In the genomic region with DNA sequence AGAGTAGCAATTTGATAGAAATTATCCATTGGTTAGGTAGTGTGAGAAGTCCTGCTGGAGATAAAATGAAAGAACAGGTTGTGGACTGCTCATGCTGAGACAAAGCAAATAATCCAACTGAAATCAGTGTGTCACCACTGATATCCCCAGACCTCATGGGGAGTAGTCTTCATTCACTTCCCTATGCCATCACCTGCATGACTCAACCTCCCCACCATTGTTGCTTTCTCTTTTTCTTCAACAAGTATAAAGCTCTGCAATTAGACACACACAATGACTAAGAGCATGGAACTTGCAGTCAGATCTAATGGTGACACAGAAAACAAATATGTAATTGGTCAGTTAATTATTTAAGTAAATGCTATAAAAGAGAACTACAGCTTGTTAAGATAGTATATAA, we compare ENCODE assay signal across 26 cellular contexts.
"Had no signal": no experiment of that assay in that cellular context is flagged by ENCODE, and none has a peak within 500 bp of the region (broad histone marks: within the 10 kb centered on the region; RNA-seq: fewer than 3 reads in every experiment).

No MANE protein-coding gene starts in this region.

- ATAC-seq: activated T-cell treated with anti-CD3 and anti-CD28 coated beads, Interleukin-2, amount 50 U/mL, for 4 hours; left colon; mucosa of descending colon; psoas muscle; right cardiac atrium; WTC11 had no signal

- H3K36me3 Mint-ChIP-seq: activated naive CD8-positive, alpha-beta T cell; memory B cell; WTC11 had no signal

- H3K4me3 Mint-ChIP-seq: activated naive CD8-positive, alpha-beta T cell; activated T-cell treated with anti-CD3 and anti-CD28 coated beads, Interleukin-2, amount 50 U/mL, for 4 hours; memory B cell; nephron progenitor cell; WTC11 had no signal

- H3K27ac Mint-ChIP-seq: activated naive CD8-positive, alpha-beta T cell; activated T-helper 2 cell treated with anti-CD3 and anti-CD28 coated beads, Interferon-gamma antibody, Interleukin-2, Interleukin-4, amounts not matched to agents 10 μg/mL and 5 μg/mL and 100 μg/mL, durations not matched to agents 14 hours and 24 hours and 36 hours; memory B cell; nephron progenitor cell; WTC11 had no signal

- H3K9me3 Mint-ChIP-seq: nephron progenitor cell had no signal

- H3K27me3 Mint-ChIP-seq: activated naive CD8-positive, alpha-beta T cell; memory B cell had no signal

- DNase-seq: activated CD4-positive, alpha-beta T cell treated with anti-CD3 and anti-CD28 coated beads, Interleukin-2, amount 50 U/mL, for 4 hours; activated CD8-positive, alpha-beta memory T cell treated with anti-CD3 and anti-CD28 coated beads for 24 hours; activated CD8-positive, alpha-beta memory T cell treated with anti-CD3 and anti-CD28 coated beads, Interleukin-2, amount 50 U/mL, for 48 hours; activated naive CD4-positive, alpha-beta T cell; activated T-cell treated with anti-CD3 and anti-CD28 coated beads, Interleukin-2, amount 50 U/mL, for 4 hours; adrenal gland; cortex of kidney; foreskin melanocyte; glutamatergic neuron; hippocampal formation; left colon; mucosa of descending colon; nephron progenitor cell; pancreas; psoas muscle; right cardiac atrium; stimulated activated CD4-positive, alpha-beta T cell treated with anti-CD3 and anti-CD28 coated beads, Interleukin-4, amount 100 ng/mL, for 24 hours; stimulated activated naive CD4-positive, alpha-beta T cell treated with Interleukin-2 at 50 U/mL for 16 hours; T-helper 9 cell; upper lobe of left lung had no signal

- H3K4me1 Mint-ChIP-seq: memory B cell, nephron progenitor cell had no signal

- H3K27ac ChIP-seq: adrenal gland, cardiac muscle cell, pancreas, psoas muscle, thoracic aorta, upper lobe of left lung had no signal
